Comparison of ENCODE assay signal across 25 cellular contexts in the genomic region with DNA sequence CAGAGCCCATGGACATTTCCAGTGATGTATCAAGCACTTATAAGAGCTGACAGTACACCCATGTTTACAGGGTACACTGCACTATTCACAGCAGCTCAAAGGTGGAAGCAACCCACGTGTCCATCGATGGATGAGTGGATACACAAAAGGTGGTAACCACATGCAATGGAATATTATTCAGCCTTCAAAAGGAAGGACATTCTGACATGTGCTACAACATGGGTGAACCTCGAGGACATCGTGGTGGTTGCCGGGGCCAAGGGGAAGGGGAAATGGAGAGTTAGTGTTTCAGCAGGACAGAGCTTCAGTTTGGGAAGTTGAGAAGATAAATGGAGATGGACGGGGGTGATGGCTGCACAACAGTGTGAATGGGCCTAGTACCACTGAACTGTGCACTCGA. TPM values are rescaled to one million over a fixed set of nuclear protein-coding genes. Genes with fewer than 3 reads are reported as not detected.
"Had no signal": no experiment of that assay in that cellular context is flagged by ENCODE, and none has a peak within 500 bp of the region (broad histone marks: within the 10 kb centered on the region; RNA-seq: fewer than 3 reads in every experiment).

No MANE protein-coding gene starts in this region.

- H3K36me3 ChIP-seq: SJSA1 had no signal

- H3K4me3 ChIP-seq: SJSA1, SK-N-MC had no signal

- H3K27ac ChIP-seq: SJSA1, SK-N-MC had no signal

- DNase-seq: KBM-7, MV-4-11, NCI-H1048, NCI-H1105, NCI-H1417, NCI-H1436 treated with DMSO at 0.1 percent for 48 hours, NCI-H1694 treated with DMSO at 0.1 percent for 48 hours, NCI-H1930, NCI-H2081, NCI-H2107, NCI-H2227 treated with DMSO at 0.1 percent for 48 hours, NCI-H524, NCI-H526 treated with DMSO at 0.1 percent for 48 hours, NCI-H748 treated with DMSO at 0.1 percent for 48 hours, Right ventricle myocardium superior, RPMI8226, SIG-M5 had no signal

- H3K9me3 ChIP-seq: SJSA1 had no signal

- FAIRE-seq: RCC 7860 had no signal

- H3K27me3 ChIP-seq: SJSA1 had no signal

- H3K4me1 ChIP-seq: SJSA1 had no signal

- H3K27ac Mint-ChIP-seq: IgD-negative memory B cell had no signal

RNA-seq across cellular contexts. Expression of a gene that starts 9.1 kb away (rescaled TPM):
- total RNA-seq: MCF 10A, NCI-H460, SJSA1 had no signal
- polyA plus RNA-seq: IgD-negative memory B cell had no signal

RNA-seq across cellular contexts. Expression of a gene that starts 42.4 kb away (rescaled TPM):
- total RNA-seq: HT1080, LHCN-M2, MCF 10A, SJSA1 had no signal
- polyA plus RNA-seq: IgD-negative memory B cell had no signal
